Comparison of ENCODE assay signal across 17 cellular contexts in genomic region chr3:177089120-177089519, GRCh38.
A peak's percentile ranks its signal among the peaks of the same experiment; 100 is the strongest.
DNase-seq lines count a peak whose midpoint lies in the region; ATAC-seq and TF ChIP-seq lines count a peak whose summit lies in the region.
"Had no signal": no experiment of that assay in that cellular context is flagged by ENCODE, and none has a peak within 500 bp of the region (broad histone marks: within the 10 kb centered on the region; RNA-seq: fewer than 3 reads in every experiment).

No MANE protein-coding gene starts in this region.

- H3K27ac Mint-ChIP-seq in GM23338 (no peak overlapping the region), WTC11 (peak overlapping the region; percentile 66)

- POLR2A ChIA-PET in WTC11 (lab: Charles Lee) = no interaction called here
- POLR2A ChIA-PET in SK-N-SH (lab: Yijun Ruan, JAX) = no interaction called here

- no peak for TF ChIP-seq RAD21 in SK-N-SH (IDR thresholded peaks at IDR 0.05; ENCODE audit: low read length)

- H3K27me3 ChIP-seq in GM23338 (ENCODE audit: insufficient read depth) (no peaks in the 10 kb centered on the region), subcutaneous abdominal adipose tissue (ENCODE audit: control insufficient read depth in 5 of 5, insufficient read depth in 4 of 5, low read length in 5 of 5) (no peaks in the 10 kb centered on the region), esophagus muscularis mucosa (no peaks in the 10 kb centered on the region), SK-N-SH (ENCODE audit: insufficient read depth) (no peaks in the 10 kb centered on the region)
- H3K27me3 ChIP-seq: sigmoid colon had no signal

- H3K79me2 ChIP-seq in GM23338 (replicated peaks; ENCODE audit: insufficient read depth) (peaks cover 100% of the 10 kb centered on the region), SK-N-SH (ENCODE audit: insufficient read depth) (peaks cover 96% of the 10 kb centered on the region)

- H3K9me3 ChIP-seq in subcutaneous abdominal adipose tissue (ENCODE audit: control insufficient read depth in 5 of 5, low read length in 5 of 5) (peaks cover 0 to 9% (median 3%) of the 10 kb centered on the region in 5 donors), esophagus muscularis mucosa (no peaks in the 10 kb centered on the region), SK-N-SH (no peaks in the 10 kb centered on the region)
- H3K9me3 ChIP-seq: lower lobe of right lung, sigmoid colon, thoracic aorta had no signal

- CTCF ChIA-PET in WTC11 (lab: Charles Lee) (no interaction called here), SK-N-SH (lab: Yijun Ruan, JAX) (no interaction called here)

- intact Hi-C loops in esophagus muscularis mucosa (cut with DNase I) = no loop called here

- TF ChIP-seq EP300 in esophagus muscularis mucosa (IDR thresholded peaks at IDR 0.05) (no peak), SK-N-SH (IDR thresholded peaks at IDR 0.05; ENCODE audit: borderline replicate concordance in 1 of 2, low read depth in 1 of 2, low read length in 1 of 2) (no peak)

- H4K20me1 ChIP-seq in GM23338 (replicated peaks; ENCODE audit: insufficient read depth) = peaks cover 62% of the 10 kb centered on the region
- H4K20me1 ChIP-seq in SK-N-SH (ENCODE audit: insufficient read depth) = peaks cover 48% of the 10 kb centered on the region

- H3F3A ChIP-seq in GM23338 (replicated peaks; ENCODE audit: low read depth) (no peaks in the 10 kb centered on the region), SK-N-SH (replicated peaks; ENCODE audit: insufficient read depth) (no peaks in the 10 kb centered on the region)

- DNase-seq in GM23338 (ENCODE audit: low spot score) = peak; percentile 63
- peak; percentile 29 for DNase-seq in WTC11 (ENCODE audit: low spot score)
- DNase-seq in iPS-NIHi7 (ENCODE audit: extremely low spot score) = peak; percentile 56
- no peak for DNase-seq in esophagus muscularis mucosa (ENCODE audit: extremely low spot score)
- DNase-seq in NCI-H1092 (lab: John Stamatoyannopoulos, UW) = no peak
- DNase-seq in SK-N-SH = no peak
- DNase-seq: central memory CD4-positive, alpha-beta T cell; DMS79 treated with DMSO at 0.1 percent for 48 hours; foreskin fibroblast; Karpas-422; lower lobe of right lung; NCI-H1417; sigmoid colon; stimulated activated CD4-positive, alpha-beta T cell treated with anti-CD3 and anti-CD28 coated beads, Interleukin-4, amount 100 ng/mL, for 24 hours; stimulated activated CD8-positive, alpha-beta memory T cell treated with anti-CD3 and anti-CD28 coated beads, Interleukin-4, amount 100 ng/mL, for 48 hours had no signal

- H3K27ac ChIP-seq in GM23338 (ENCODE audit: low read depth) (peak overlapping the region; percentile 62; the same call in 1 of the 2 replicates), subcutaneous abdominal adipose tissue (ENCODE audit: low read depth, low read length) (peak overlapping the region; percentile 18), esophagus muscularis mucosa (replicated peaks in 1 of 4) (no peak overlapping the region), SK-N-SH (ENCODE audit: low read depth in 2 of 2, low read length in 1 of 2) (no peak overlapping the region; a peak in 1 of 4 replicates)
- H3K27ac ChIP-seq: lower lobe of right lung, thoracic aorta had no signal

- H3K4me3 Mint-ChIP-seq in GM23338 (no peak overlapping the region), WTC11 (no peak overlapping the region)

- H3K4me2 ChIP-seq in GM23338 (peak overlapping the region; percentile 45), SK-N-SH (no peak overlapping the region)

- H2AFZ ChIP-seq in GM23338 = no peak overlapping the region
- no peak overlapping the region for H2AFZ ChIP-seq in SK-N-SH (ENCODE audit: low read depth)

- peaks cover 3% of the 10 kb centered on the region for H3K27me3 Mint-ChIP-seq in GM23338 (ENCODE audit: insufficient read depth, low read depth, poor library complexity)
- H3K27me3 Mint-ChIP-seq in WTC11 (ENCODE audit: low read depth) = no peaks in the 10 kb centered on the region

- no peak overlapping the region for H3K9ac ChIP-seq in subcutaneous abdominal adipose tissue (ENCODE audit: low read length in 5 of 5)
- H3K9ac ChIP-seq in SK-N-SH = no peak overlapping the region

- TF ChIP-seq CTCF in GM23338 (conservative IDR thresholded peaks at IDR 0.05; ENCODE audit: low read depth in 2 of 2) (no peak), WTC11 (IDR thresholded peaks at IDR 0.05) (no peak), esophagus muscularis mucosa (IDR thresholded peaks at IDR 0.05) (no peak), SK-N-SH (IDR thresholded peaks at IDR 0.05) (no peak)

- H3K4me1 Mint-ChIP-seq in GM23338 = peaks cover 38% of the 10 kb centered on the region
- peaks cover 61% of the 10 kb centered on the region for H3K4me1 Mint-ChIP-seq in WTC11

- TF ChIP-seq POLR2A in esophagus muscularis mucosa (IDR thresholded peaks at IDR 0.05; ENCODE audit: low read depth) = no peak

- H3K9me3 Mint-ChIP-seq in GM23338 (peaks cover 15% of the 10 kb centered on the region; the same call in 2 of the 3 replicates), WTC11 (peaks cover 27% of the 10 kb centered on the region)

- no peaks in the 10 kb centered on the region for H3K36me3 ChIP-seq in GM23338 (ENCODE audit: insufficient read depth)
- peaks cover 0 to 4% (median 0%) of the 10 kb centered on the region in 5 donors for H3K36me3 ChIP-seq in subcutaneous abdominal adipose tissue (ENCODE audit: control insufficient read depth in 5 of 5, insufficient read depth in 5 of 5, low read length in 5 of 5)
- no peaks in the 10 kb centered on the region for H3K36me3 ChIP-seq in esophagus muscularis mucosa
- peaks cover 2 to 35% of the 10 kb centered on the region in 2 experiments for H3K36me3 ChIP-seq in SK-N-SH (replicated peaks in 1 of 2; ENCODE audit: control insufficient read depth in 1 of 2, insufficient read depth in 2 of 2, low read length in 1 of 2)
- H3K36me3 ChIP-seq: lower lobe of right lung, sigmoid colon, thoracic aorta had no signal

- 72% methylated on average over 3 of the region's 3 CpGs for WGBS in esophagus muscularis mucosa
- WGBS in SK-N-SH (ENCODE audit: low lambda C conversion rate) = 70% methylated on average over 3 of the region's 3 CpGs

- H3K4me1 ChIP-seq in GM23338 (ENCODE audit: insufficient read depth) (peaks cover 41% of the 10 kb centered on the region), subcutaneous abdominal adipose tissue (ENCODE audit: control insufficient read depth in 5 of 5, insufficient read depth in 5 of 5, low read length in 5 of 5) (peaks cover 0 to 12% (median 2%) of the 10 kb centered on the region in 5 donors), esophagus muscularis mucosa (peaks cover 24 to 43% (median 33%) of the 10 kb centered on the region in 4 donors), SK-N-SH (ENCODE audit: control insufficient read depth in 1 of 2, insufficient read depth in 2 of 2, low read depth in 1 of 2, low read length in 1 of 2) (peaks cover 0 to 6% of the 10 kb centered on the region in 2 experiments; a peak in 3 of 4 replicates)

- H3K4me3 ChIP-seq in GM23338 (no peak overlapping the region), subcutaneous abdominal adipose tissue (ENCODE audit: low read depth in 1 of 5, low read length in 5 of 5) (no peak overlapping the region), esophagus muscularis mucosa (no peak overlapping the region), SK-N-SH (ENCODE audit: low read depth in 2 of 2, low read length in 1 of 2) (no peak overlapping the region)
- H3K4me3 ChIP-seq: lower lobe of right lung, sigmoid colon, thoracic aorta had no signal

- ATAC-seq in GM23338 (peak; percentile 97), WTC11 (peak; percentile 90)
- ATAC-seq: lower lobe of right lung had no signal

- H3K9me2 ChIP-seq in GM23338 (ENCODE audit: insufficient read depth) (no peaks in the 10 kb centered on the region), SK-N-SH (no peaks in the 10 kb centered on the region)

- H3K36me3 Mint-ChIP-seq in GM23338 (ENCODE audit: low read depth) (peaks cover 29% of the 10 kb centered on the region), WTC11 (peaks cover 34% of the 10 kb centered on the region)

TF ChIP-seq in GM23338, 12 proteins besides CTCF, POLR2A, EP300 and RAD21 (continues in another document):
- TF ChIP-seq CREB1 (CRISPR knock-in tag; IDR thresholded peaks at IDR 0.05; ENCODE audit: low read depth) = no peak

TF ChIP-seq in WTC11, 78 proteins besides CTCF, POLR2A, EP300 and RAD21 (continues in another document):
- no peak for TF ChIP-seq FOXP4 (CRISPR knock-in tag; IDR thresholded peaks at IDR 0.05)
- TF ChIP-seq JAZF1 (CRISPR knock-in tag; IDR thresholded peaks at IDR 0.05) = no peak
- TF ChIP-seq GRHL2 (CRISPR knock-in tag; IDR thresholded peaks at IDR 0.05; ENCODE audit: insufficient replicate concordance, severe bottlenecking) = no peak

TF ChIP-seq in SK-N-SH, 30 proteins besides CTCF, POLR2A, EP300 and RAD21:
- TF ChIP-seq EZH2phosphoT487 (IDR thresholded peaks at IDR 0.05; ENCODE audit: borderline replicate concordance, low read depth) (no peak), ZBTB33 (IDR thresholded peaks at IDR 0.05; ENCODE audit: borderline replicate concordance, low read depth) (no peak), GATA2 (CRISPR knock-in tag; IDR thresholded peaks at IDR 0.05) (no peak), CHD2 (IDR thresholded peaks at IDR 0.05; ENCODE audit: low read length, partially characterized antibody) (no peak)
TF ChIP-seq in SK-N-SH: peak in this region for 0.

Comparison
In these comparisons a context has a peak if more than half of its experiments do, and no peak if none do; other contexts are left out.
1. DNase-seq: peak in GM23338 (single experiment), WTC11 (single experiment) and iPS-NIHi7 (single experiment); none in esophagus muscularis mucosa (single experiment), NCI-H1092 (single experiment) and SK-N-SH (single experiment).
2. H3K27ac ChIP-seq: peak in GM23338 (single experiment) and subcutaneous abdominal adipose tissue (single experiment); none in esophagus muscularis mucosa (0 of 4) and SK-N-SH (0 of 2).